ENCODE assay signal across 15 cellular contexts in genomic region chr12:65464930-65465329, GRCh38.
DNase-seq lines count a peak whose midpoint lies in the region; ATAC-seq, FAIRE-seq and TF ChIP-seq lines count a peak whose summit lies in the region.
"Had no signal": no experiment of that assay in that cellular context is flagged by ENCODE, and none has a peak within 500 bp of the region (broad histone marks: within the 10 kb centered on the region; RNA-seq: fewer than 3 reads in every experiment).

No MANE protein-coding gene starts in this region.

- peak overlapping the region; percentile 50 for H3K4me2 ChIP-seq in astrocyte (ENCODE audit: low read length)

- peaks cover under 1% of the 10 kb centered on the region for H3K27me3 Mint-ChIP-seq in astrocyte (ENCODE audit: low read depth, unreplicated experiment)

- no peak overlapping the region for H3K4me3 ChIP-seq in astrocyte (ENCODE audit: insufficient read depth, low read depth, low read length)
- no peak overlapping the region for H3K4me3 ChIP-seq in upper lobe of right lung
- H3K4me3 ChIP-seq: suprapubic skin had no signal

- DNase-seq in HCEC 1CT = peak; percentile 81
- peak; percentile 90 for DNase-seq in astrocyte (ENCODE audit: low read depth)
- peak; percentile 9 to 55 for DNase-seq in foreskin keratinocyte
- peak; percentile 80 for DNase-seq in stromal cell of bone marrow (ENCODE audit: low read depth)
- no peak for DNase-seq in NCI-H1092 (lab: John Stamatoyannopoulos, UW)
- no peak for DNase-seq in upper lobe of right lung
- DNase-seq: activated CD4-positive, alpha-beta T cell treated with anti-CD3 and anti-CD28 coated beads, Interleukin-2, amount 50 U/mL, for 48 hours; activated naive CD4-positive, alpha-beta T cell treated with Interleukin-2 at 50 U/mL for 16 hours; cortex of kidney; hypothalamus; Karpas-422; midbrain; NCI-H2081 had no signal

- no peaks in the 10 kb centered on the region for H3K79me2 ChIP-seq in astrocyte (ENCODE audit: insufficient read depth, low read length)

- H3K4me1 ChIP-seq in astrocyte (ENCODE audit: insufficient read depth, low read length) (peaks cover 5% of the 10 kb centered on the region), foreskin keratinocyte (peaks cover 11% of the 10 kb centered on the region), upper lobe of right lung (no peaks in the 10 kb centered on the region)
- H3K4me1 ChIP-seq: suprapubic skin had no signal

- H4K20me1 ChIP-seq in astrocyte (ENCODE audit: insufficient read depth, low read length) = no peaks in the 10 kb centered on the region

- intact Hi-C loops in upper lobe of right lung (cut with DNase I) = no loop called here

- H3K9me3 ChIP-seq in astrocyte (ENCODE audit: insufficient read depth, low read depth, low read length) (no peaks in the 10 kb centered on the region), upper lobe of right lung (no peaks in the 10 kb centered on the region)
- H3K9me3 ChIP-seq: suprapubic skin had no signal

- no peak overlapping the region for H3K27ac Mint-ChIP-seq in astrocyte (ENCODE audit: unreplicated experiment)

- peak; percentile 93 for FAIRE-seq in astrocyte (lab: Jason Lieb, UNC)

- ATAC-seq in foreskin keratinocyte = no peak
- no peak for ATAC-seq in GM21576 (IDR thresholded peaks at IDR 0.05; ENCODE audit: unreplicated experiment)
- ATAC-seq in upper lobe of right lung = no peak

- no peaks in the 10 kb centered on the region for H3K36me3 ChIP-seq in astrocyte (ENCODE audit: insufficient read depth, low read length)
- H3K36me3 ChIP-seq in upper lobe of right lung = peaks cover 4% of the 10 kb centered on the region

- TF ChIP-seq CTCF in astrocyte (IDR thresholded peaks at IDR 0.05; ENCODE audit: insufficient read depth, low read depth, low read length) (no peak), foreskin keratinocyte (conservative IDR thresholded peaks at IDR 0.05) (no peak), upper lobe of right lung (IDR thresholded peaks at IDR 0.05) (no peak)

- H2AFZ ChIP-seq in astrocyte (ENCODE audit: low read depth, low read length) = no peak overlapping the region

- no peak overlapping the region for H3K9ac ChIP-seq in astrocyte (ENCODE audit: low read length)

- peaks cover 13% of the 10 kb centered on the region for H3K4me1 Mint-ChIP-seq in astrocyte (ENCODE audit: low read depth, unreplicated experiment)

- peaks cover 21% of the 10 kb centered on the region for H3K36me3 Mint-ChIP-seq in astrocyte (ENCODE audit: low read depth, unreplicated experiment)

- H3K27ac ChIP-seq in astrocyte (ENCODE audit: low read depth, low read length) (no peak overlapping the region), foreskin keratinocyte (no peak overlapping the region), upper lobe of right lung (no peak overlapping the region)
- H3K27ac ChIP-seq: suprapubic skin had no signal

- H3K27me3 ChIP-seq in astrocyte (ENCODE audit: insufficient read depth, low read length) (no peaks in the 10 kb centered on the region), foreskin keratinocyte (no peaks in the 10 kb centered on the region), upper lobe of right lung (no peaks in the 10 kb centered on the region)
- H3K27me3 ChIP-seq: suprapubic skin had no signal

- no peaks in the 10 kb centered on the region for H3K9me3 Mint-ChIP-seq in astrocyte (ENCODE audit: unreplicated experiment)

- H3K4me3 Mint-ChIP-seq in astrocyte (ENCODE audit: unreplicated experiment) = no peak overlapping the region

Comparison
In these comparisons a context has a peak if more than half of its experiments do, and no peak if none do; other contexts are left out.
1. DNase-seq: peak in HCEC 1CT (single experiment), astrocyte (single experiment), foreskin keratinocyte (2 of 2) and stromal cell of bone marrow (single experiment); none in NCI-H1092 (single experiment) and upper lobe of right lung (single experiment).